1 cellular context compared by ENCODE assay signal in genomic region chr9:129175825-129176633, GRCh38.
TF ChIP-seq lines count a peak whose summit lies in the region.

No MANE protein-coding gene starts in this region.

TF ChIP-seq in HepG2, 621 proteins besides CTCF, POLR2A, EP300 and RAD21 (continued from another document):
- TF ChIP-seq ZNF318 (CRISPR knock-in tag; IDR thresholded peaks at IDR 0.05) (no peak), HINFP (CRISPR knock-in tag; IDR thresholded peaks at IDR 0.05; ENCODE audit: low read depth) (peak; percentile 100), SNAPC2 (CRISPR knock-in tag; IDR thresholded peaks at IDR 0.05) (no peak), RFXAP (CRISPR knock-in tag; IDR thresholded peaks at IDR 0.05; ENCODE audit: borderline replicate concordance) (0 out of 2 replicates have a peak, but pooled peaks have one; percentile 52), HNF1A (IDR thresholded peaks at IDR 0.05; ENCODE audit: low read depth) (no peak), HNF1A (CRISPR knock-in tag; IDR thresholded peaks at IDR 0.05; ENCODE audit: borderline replicate concordance) (no peak), PRDM10 (CRISPR knock-in tag; IDR thresholded peaks at IDR 0.05; ENCODE audit: low read depth) (peak; percentile 71), ZNF232 (CRISPR knock-in tag; IDR thresholded peaks at IDR 0.05; ENCODE audit: borderline replicate concordance) (0 out of 2 replicates have a peak, but pooled peaks have one; percentile 39), ZNF326 (CRISPR knock-in tag; IDR thresholded peaks at IDR 0.05; ENCODE audit: borderline replicate concordance) (no peak), JDP2 (CRISPR knock-in tag; IDR thresholded peaks at IDR 0.05; ENCODE audit: borderline replicate concordance) (no peak), IRX3 (CRISPR knock-in tag; IDR thresholded peaks at IDR 0.05; ENCODE audit: borderline replicate concordance, low read depth) (no peak), RBFOX2 (IDR thresholded peaks at IDR 0.05; ENCODE audit: low read depth, low read length) (peak; percentile 60), KDM5A (IDR thresholded peaks at IDR 0.05; ENCODE audit: borderline replicate concordance, low read length) (peak; percentile 41; the same call in 1 of the 2 replicates), RARA (CRISPR knock-in tag; IDR thresholded peaks at IDR 0.05) (peak; percentile 39), MEF2D (CRISPR knock-in tag; IDR thresholded peaks at IDR 0.05) (0 out of 2 replicates have a peak, but pooled peaks have one; percentile 22), SSRP1 (CRISPR knock-in tag; IDR thresholded peaks at IDR 0.05) (no peak), ZNF501 (CRISPR knock-in tag; IDR thresholded peaks at IDR 0.05) (peak; percentile 61; the same call in 1 of the 2 replicates), RXRB (CRISPR knock-in tag; IDR thresholded peaks at IDR 0.05; ENCODE audit: borderline replicate concordance) (0 out of 2 replicates have a peak, but pooled peaks have one; percentile 28), ZNF563 (CRISPR knock-in tag; IDR thresholded peaks at IDR 0.05) (peak; percentile 61; the same call in 1 of the 2 replicates), AHDC1 (CRISPR knock-in tag; IDR thresholded peaks at IDR 0.05; ENCODE audit: borderline replicate concordance) (peak; percentile 52; the same call in 1 of the 2 replicates), PCBP2 (optimal IDR thresholded peaks at IDR 0.05; ENCODE audit: low read depth, low read length, poor library complexity, severe bottlenecking) (no peak), ZBTB42 (CRISPR knock-in tag; IDR thresholded peaks at IDR 0.05) (no peak)
